Comparison of ENCODE assay signal across 8 cellular contexts in the genomic region with DNA sequence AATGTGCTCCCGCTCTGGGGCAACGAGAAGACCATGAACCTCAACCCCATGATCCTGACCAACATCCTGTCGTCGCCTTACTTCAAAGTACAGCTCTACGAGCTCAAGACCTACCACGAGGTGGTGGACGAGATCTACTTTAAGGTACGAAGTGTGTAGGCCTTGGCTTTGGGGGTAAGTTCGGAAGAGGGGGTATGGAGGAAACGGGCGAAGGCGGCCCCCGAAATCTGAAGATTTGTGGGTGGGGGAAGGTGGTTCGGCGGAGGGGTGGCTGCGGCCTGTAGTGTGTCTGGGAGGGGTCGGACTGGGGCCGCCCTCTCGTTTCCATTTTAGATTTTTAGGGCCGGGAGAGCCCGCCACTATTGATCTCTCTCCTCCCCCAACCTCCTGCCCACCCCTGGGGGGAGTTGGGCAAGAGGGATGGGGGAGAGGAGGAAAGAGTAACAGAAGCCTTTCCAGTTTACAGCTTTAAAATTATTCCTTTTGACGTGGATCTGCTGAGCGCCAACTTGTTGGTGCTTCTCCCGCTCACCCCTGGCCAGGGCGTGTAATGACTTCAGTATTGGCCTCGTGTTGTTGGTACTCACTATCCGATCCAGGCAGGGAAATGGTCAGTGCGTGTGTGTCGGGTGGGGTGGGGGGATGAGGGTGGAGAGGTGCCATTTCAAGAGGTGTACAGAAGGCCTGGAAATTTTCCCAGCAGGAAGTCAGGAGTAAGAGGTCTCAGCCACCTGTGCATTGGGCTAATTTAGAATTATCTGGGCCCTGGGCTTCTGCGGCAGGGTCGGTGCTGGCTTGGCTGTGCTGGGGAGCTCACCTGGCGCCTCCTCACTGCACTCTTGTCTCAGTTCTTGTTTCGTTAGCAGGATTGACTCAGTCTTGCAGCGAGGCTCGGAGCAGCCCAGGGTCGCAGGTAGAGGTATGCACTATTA. TPM values are rescaled to one million over a fixed set of nuclear protein-coding genes. Genes with fewer than 3 reads are reported as not detected.
DNase-seq lines count a peak whose midpoint lies in the region; ATAC-seq and TF ChIP-seq lines count a peak whose summit lies in the region.

No MANE protein-coding gene starts in this region.

- peaks cover 59% of the 10 kb centered on the region for H3K4me1 Mint-ChIP-seq in CD4-positive, alpha-beta T cell (ENCODE audit: low read depth)
- peaks cover 53 to 62% of the 10 kb centered on the region in 2 donors for H3K4me1 Mint-ChIP-seq in natural killer cell

- H3K27ac Mint-ChIP-seq in CD4-positive, alpha-beta T cell = peak overlapping the region; percentile 97
- H3K27ac Mint-ChIP-seq in natural killer cell = peak overlapping the region; percentile 98 to 100

- H3K27me3 ChIP-seq in CD4-positive, alpha-beta T cell (ENCODE audit: control insufficient read depth, insufficient read depth, low read length) = no peaks in the 10 kb centered on the region
- H3K27me3 ChIP-seq in esophagus (ENCODE audit: control insufficient read depth in 1 of 2, insufficient read depth in 2 of 2, low read length in 2 of 2) (no peaks in the 10 kb centered on the region), stomach smooth muscle (ENCODE audit: control insufficient read depth in 1 of 2, insufficient read depth in 2 of 2, low read length in 2 of 2) (no peaks in the 10 kb centered on the region)

- H3K36me3 ChIP-seq in esophagus (ENCODE audit: control insufficient read depth in 2 of 2, insufficient read depth in 2 of 2, low read length in 1 of 2) = peaks cover 3 to 5% of the 10 kb centered on the region in 2 donors
- H3K36me3 ChIP-seq in stomach smooth muscle (ENCODE audit: control insufficient read depth in 2 of 2, insufficient read depth in 2 of 2, low read length in 2 of 2) = peaks cover 10 to 21% of the 10 kb centered on the region in 2 donors

- CTCF ChIA-PET in CD4-positive, alpha-beta T cell (lab: Charles Lee) = interaction anchor here (0.5 to 2.7 kb wide), 22 partner anchors 9 to 407 kb away, joined by 3 to 28 read pairs (median 4); a partner anchor contains a TSS

- 1% methylated on average over 36 of the region's 36 CpGs for WGBS in esophagus, 2 donors

- DNase-seq in CD4-positive, alpha-beta T cell = peak in 9 of 10 experiments; percentile 36 to 86 (median 69)
- DNase-seq in NK-92 (lab: John Stamatoyannopoulos, UW; ENCODE audit: unreplicated experiment) (peak; percentile 43), natural killer cell (no peak)
- DNase-seq in activated T-cell treated with anti-CD3 and anti-CD28 coated beads, Interleukin-2, amount 50 U/mL, for 1 hour = peak; percentile 52

- no peaks in the 10 kb centered on the region for H3K27me3 Mint-ChIP-seq in CD4-positive, alpha-beta T cell
- H3K27me3 Mint-ChIP-seq in natural killer cell (ENCODE audit: low read depth in 2 of 2) = no peaks in the 10 kb centered on the region

- intact Hi-C loops in CD4-positive, alpha-beta T cell (cut with DNase I, micrococcal nuclease) = loop anchor here (1.0 to 5.0 kb wide), 13 partner anchors 10 to 420 kb away; a partner anchor contains a TSS
- intact Hi-C loops in natural killer cell (cut with micrococcal nuclease) = loop anchor here (1.0 to 5.0 kb wide), 10 partner anchors 16 to 348 kb away; a partner anchor contains a TSS

- peak overlapping the region; percentile 99 for H3K27ac ChIP-seq in CD4-positive, alpha-beta T cell (ENCODE audit: low read depth, low read length)
- H3K27ac ChIP-seq in esophagus (ENCODE audit: low read depth in 2 of 2, low read length in 1 of 2) (peak overlapping the region; percentile 98 to 100), stomach smooth muscle (ENCODE audit: low read length) (peak overlapping the region; percentile 93)

- peak; percentile 73 for ATAC-seq in CD4-positive, alpha-beta T cell (ENCODE audit: poor library complexity)
- ATAC-seq in GM19395 (IDR thresholded peaks at IDR 0.05; ENCODE audit: unreplicated experiment) (peak; percentile 66), HG03521 (IDR thresholded peaks at IDR 0.05; ENCODE audit: unreplicated experiment) (peak; percentile 49), natural killer cell (peak; percentile 68 to 89 (median 79))

- no peaks in the 10 kb centered on the region for H3K9me3 Mint-ChIP-seq in CD4-positive, alpha-beta T cell
- H3K9me3 Mint-ChIP-seq in natural killer cell = no peaks in the 10 kb centered on the region

- H3K9ac ChIP-seq in stomach smooth muscle (ENCODE audit: low read length in 2 of 2) = peak overlapping the region; percentile 84 to 91

- peaks cover 59% of the 10 kb centered on the region for H3K36me3 Mint-ChIP-seq in CD4-positive, alpha-beta T cell (ENCODE audit: low read depth)
- peaks cover 7% of the 10 kb centered on the region for H3K36me3 Mint-ChIP-seq in natural killer cell

- peak overlapping the region; percentile 95 for H3K4me3 Mint-ChIP-seq in CD4-positive, alpha-beta T cell
- peak overlapping the region; percentile 97 for H3K4me3 Mint-ChIP-seq in natural killer cell

- H3K9me3 ChIP-seq in CD4-positive, alpha-beta T cell (ENCODE audit: control insufficient read depth, low read length) = no peaks in the 10 kb centered on the region
- no peaks in the 10 kb centered on the region for H3K9me3 ChIP-seq in esophagus (ENCODE audit: control insufficient read depth in 2 of 2, insufficient read depth in 1 of 2, low read depth in 1 of 2, low read length in 1 of 2)
- no peaks in the 10 kb centered on the region for H3K9me3 ChIP-seq in stomach smooth muscle (ENCODE audit: control insufficient read depth in 2 of 2, low read length in 2 of 2)

- H3K4me1 ChIP-seq in esophagus (ENCODE audit: control insufficient read depth in 2 of 2, insufficient read depth in 2 of 2, low read length in 1 of 2) = no peaks in the 10 kb centered on the region
- peaks cover 7% of the 10 kb centered on the region for H3K4me1 ChIP-seq in stomach smooth muscle (ENCODE audit: control insufficient read depth, insufficient read depth, low read length)

- POLR2A ChIA-PET in CD4-positive, alpha-beta T cell (lab: Charles Lee) = interaction anchor here (0.7 to 5.6 kb wide), 46 partner anchors 8 to 1645 kb away, joined by 3 to 481 read pairs (median 8); a partner anchor contains a TSS

- peak; percentile 65 for TF ChIP-seq CTCF in CD4-positive, alpha-beta T cell (IDR thresholded peaks at IDR 0.05)
- TF ChIP-seq CTCF in natural killer cell (IDR thresholded peaks at IDR 0.05) = peak; percentile 27

- H3K4me3 ChIP-seq in esophagus (ENCODE audit: low read depth in 1 of 2, low read length in 2 of 2) = peak overlapping the region; percentile 67 to 87
- peak overlapping the region; percentile 78 to 94 for H3K4me3 ChIP-seq in stomach smooth muscle (ENCODE audit: low read length in 2 of 2)

RNA-seq across cellular contexts. Expression of a gene that starts 0.9 kb away (rescaled TPM):
- total RNA-seq in CD4-positive, alpha-beta T cell = 100 to 1,000 TPM; 114 to 120 TPM
- 10 to 100 TPM; 19.2 to 31.2 TPM for polyA plus RNA-seq in esophagus
- 100 to 1,000 TPM; 115 to 158 (median 156) TPM for total RNA-seq in natural killer cell

RNA-seq across cellular contexts. Expression of a gene that starts 19.7 kb away (rescaled TPM):
- under 1 TPM; 0.19 to 0.42 TPM for total RNA-seq in CD4-positive, alpha-beta T cell
- not detected for polyA plus RNA-seq in esophagus
- total RNA-seq in natural killer cell = under 1 TPM in 2 of 3 donors, not detected in 1; 0.14 to 0.43 TPM

RNA-seq across cellular contexts. Expression of a gene that starts 32.1 kb away (rescaled TPM):
- total RNA-seq in CD4-positive, alpha-beta T cell = 1 to 10 TPM; 6.3 to 8.2 TPM
- 1 to 10 TPM; 1.7 to 2.6 TPM for polyA plus RNA-seq in esophagus
- total RNA-seq in natural killer cell = 10 to 100 TPM; 26.9 to 41.5 (median 30.6) TPM

RNA-seq across cellular contexts. Expression of a gene that starts 53.5 kb away (rescaled TPM):
- 10 to 100 TPM; 41.6 to 50.5 TPM for total RNA-seq in CD4-positive, alpha-beta T cell
- polyA plus RNA-seq in esophagus = 10 to 100 TPM; 26.1 to 37.5 TPM
- total RNA-seq in natural killer cell = 10 to 100 TPM; 63.1 to 71.4 (median 69.2) TPM
